Comparison of ENCODE assay signal across 29 cellular contexts in genomic region chr1:79842811-79843210, GRCh38.
"Had no signal": no experiment of that assay in that cellular context is flagged by ENCODE, and none has a peak within 500 bp of the region (broad histone marks: within the 10 kb centered on the region; RNA-seq: fewer than 3 reads in every experiment).

No MANE protein-coding gene starts in this region.

- DNase-seq: activated B cell treated with CpG ODN at 0.5 μM for 24 hours; activated CD4-positive, alpha-beta memory T cell treated with anti-CD3 and anti-CD28 coated beads for 36 hours; activated CD4-positive, alpha-beta T cell treated with anti-CD3 and anti-CD28 coated beads for 1 hour; activated CD4-positive, alpha-beta T cell treated with anti-CD3 and anti-CD28 coated beads for 36 hours; activated CD4-positive, alpha-beta T cell treated with anti-CD3 and anti-CD28 coated beads for 48 hours; activated CD4-positive, alpha-beta T cell treated with anti-CD3 and anti-CD28 coated beads, Interleukin-2, amount 50 U/mL, for 1 hour; activated CD4-positive, alpha-beta T cell treated with anti-CD3 and anti-CD28 coated beads, Interleukin-2, amount 50 U/mL, for 4 hours; activated CD8-positive, alpha-beta memory T cell treated with anti-CD3 and anti-CD28 coated beads, Interleukin-2, amount 50 U/mL, for 4 hours; activated CD8-positive, alpha-beta T cell treated with anti-CD3 and anti-CD28 coated beads for 36 hours; activated effector memory CD4-positive, alpha-beta T cell treated with anti-CD3 and anti-CD28 coated beads, Interleukin-2, amount 50 U/mL, for 16 hours; activated gamma-delta T cell treated with Interleukin-2 at 50 U/mL for 16 hours; activated naive CD4-positive, alpha-beta T cell; activated naive CD4-positive, alpha-beta T cell treated with anti-CD3 and anti-CD28 coated beads for 36 hours; activated naive CD4-positive, alpha-beta T cell treated with anti-CD3 and anti-CD28 coated beads, Interleukin-2, amount 50 U/mL, for 16 hours; activated naive CD8-positive, alpha-beta T cell treated with anti-CD3 and anti-CD28 coated beads for 36 hours; activated T-cell treated with anti-CD3 and anti-CD28 coated beads for 4 hours; activated T-cell treated with anti-CD3 and anti-CD28 coated beads, Interleukin-2, amount 50 U/mL, for 1 hour; activated T-cell treated with anti-CD3 and anti-CD28 coated beads, Interleukin-2, amount 50 U/mL, for 4 hours; activated T-cell treated with anti-CD3 and anti-CD28 coated beads, Interleukin-2, amount 50 U/mL, for 72 hours; adrenal gland; amniotic stem cell; aorta; body of pancreas; central memory CD4-positive, alpha-beta T cell; T-helper 2 cell; T-helper 9 cell had no signal

- H3K9me3 ChIP-seq: adrenal gland, body of pancreas, breast epithelium had no signal

- H3K27ac ChIP-seq: adrenal gland, body of pancreas, brain microvascular endothelial cell, breast epithelium, VCaP had no signal

- H3K4me1 ChIP-seq: adrenal gland, body of pancreas, breast epithelium had no signal

- H3K36me3 ChIP-seq: adrenal gland, brain microvascular endothelial cell, breast epithelium had no signal

- H3K27me3 ChIP-seq: adrenal gland, body of pancreas, brain microvascular endothelial cell, breast epithelium had no signal

- H3K4me3 ChIP-seq: adrenal gland, body of pancreas, breast epithelium had no signal
